Comparison of ENCODE assay signal across 11 cellular contexts in genomic region chr17:72832306-72832705, GRCh38.
"Had no signal": no experiment of that assay in that cellular context is flagged by ENCODE, and none has a peak within 500 bp of the region (broad histone marks: within the 10 kb centered on the region; RNA-seq: fewer than 3 reads in every experiment).

No MANE protein-coding gene starts in this region.

- ATAC-seq: GM23338, HCT116 had no signal

- H3K4me2 ChIP-seq: GM23338 had no signal

- H3K4me3 ChIP-seq: GM23248, GM23338, HAP-1 had no signal

- FAIRE-seq: H1, H54 had no signal

- H3K27ac Mint-ChIP-seq: GM23338, H9, HFFc6 had no signal

- DNase-seq: GM23248, GOT3, H7, H9, HCEC 1CT, HFFc6 had no signal

- H3K9ac ChIP-seq: GM23248 had no signal

- H2AFZ ChIP-seq: GM23248, GM23338 had no signal

- H3K4me3 Mint-ChIP-seq: GM23338, H9, HFFc6 had no signal

- H3K9me3 ChIP-seq: HAP-1 had no signal

- H3K4me1 ChIP-seq: HAP-1 had no signal

- H3K27ac ChIP-seq: GM23248 had no signal

- H3K36me3 ChIP-seq: HAP-1 had no signal
